8 cellular contexts compared by ENCODE assay signal in the genomic region with DNA sequence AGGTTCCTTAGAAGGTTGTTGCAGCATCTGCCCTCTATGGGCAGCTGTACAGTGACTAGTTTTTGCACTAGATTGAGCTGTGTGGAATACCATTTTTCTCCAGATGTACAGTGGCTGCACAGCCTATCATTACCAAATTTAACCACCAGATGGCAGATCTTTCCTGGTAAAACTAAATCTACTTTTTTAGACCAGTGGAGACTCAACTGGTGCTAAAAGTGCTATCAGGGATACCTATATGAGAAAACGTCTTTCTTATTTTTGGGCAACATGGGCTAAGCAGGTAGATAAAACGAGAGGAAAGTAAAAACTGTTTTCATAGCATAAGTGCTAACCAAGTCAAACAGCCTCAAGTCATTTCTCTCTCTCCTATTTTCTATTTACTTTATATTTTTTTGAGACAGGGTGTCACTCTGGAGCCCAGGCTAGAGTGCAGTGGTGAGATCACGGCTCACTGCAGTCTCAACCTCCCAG.
DNase-seq lines count a peak whose midpoint lies in the region; ATAC-seq lines count a peak whose summit lies in the region.

No MANE protein-coding gene starts in this region.

- H3K9me3 Mint-ChIP-seq in stimulated activated naive B cell treated with anti-CD40 and anti-IgM and Interleukin-4, amounts not matched to agents 10 μg/mL and 1 μg/mL and 100 μg/mL, for 72 hours, result no peaks in the 10 kb centered on the region

- ATAC-seq in GM19035 (IDR thresholded peaks at IDR 0.05; ENCODE audit: unreplicated experiment) (peak; percentile 79), HG03439 (IDR thresholded peaks at IDR 0.05; ENCODE audit: unreplicated experiment) (peak; percentile 63)
- ATAC-seq in stimulated activated naive B cell treated with anti-CD40 and anti-IgM and Interleukin-4, amounts not matched to agents 10 μg/mL and 1 μg/mL and 100 μg/mL, for 72 hours (replicated peaks), result peak; percentile 86 to 91

- no peak overlapping the region for H3K4me3 Mint-ChIP-seq in stimulated activated naive B cell treated with anti-CD40 and anti-IgM and Interleukin-4, amounts not matched to agents 10 μg/mL and 1 μg/mL and 100 μg/mL, for 72 hours

- peak; percentile 66 for DNase-seq in COLO829 (ENCODE audit: low spot score)
- peak; percentile 64 to 90 for DNase-seq in NCI-H526 (lab: John Stamatoyannopoulos, UW)
- DNase-seq in astrocyte of the hippocampus (ENCODE audit: low read depth, low spot score), result peak; percentile 82
- DNase-seq in iPS-NIHi7 (ENCODE audit: extremely low spot score), result peak; percentile 51
- DNase-seq in stimulated activated naive B cell treated with anti-CD40 and anti-IgM and Interleukin-4, amounts not matched to agents 10 μg/mL and 1 μg/mL and 100 μg/mL, for 72 hours, result peak; percentile 10
- no peak for DNase-seq in activated CD8-positive, alpha-beta memory T cell treated with anti-CD3 and anti-CD28 coated beads, Interleukin-2, amount 50 U/mL, for 4 hours

- no peaks in the 10 kb centered on the region for H3K27me3 Mint-ChIP-seq in stimulated activated naive B cell treated with anti-CD40 and anti-IgM and Interleukin-4, amounts not matched to agents 10 μg/mL and 1 μg/mL and 100 μg/mL, for 72 hours

- H3K36me3 Mint-ChIP-seq in stimulated activated naive B cell treated with anti-CD40 and anti-IgM and Interleukin-4, amounts not matched to agents 10 μg/mL and 1 μg/mL and 100 μg/mL, for 72 hours, result no peaks in the 10 kb centered on the region

- H3K4me1 Mint-ChIP-seq in stimulated activated naive B cell treated with anti-CD40 and anti-IgM and Interleukin-4, amounts not matched to agents 10 μg/mL and 1 μg/mL and 100 μg/mL, for 72 hours, result no peaks in the 10 kb centered on the region

- no peak overlapping the region for H3K27ac Mint-ChIP-seq in stimulated activated naive B cell treated with anti-CD40 and anti-IgM and Interleukin-4, amounts not matched to agents 10 μg/mL and 1 μg/mL and 100 μg/mL, for 72 hours
